Comparison of ENCODE assay signal across 9 cellular contexts in genomic region chr1:241532864-241533263, GRCh38. TPM values are rescaled to one million over a fixed set of nuclear protein-coding genes. Genes with fewer than 3 reads are reported as not detected.
DNase-seq lines count a peak whose midpoint lies in the region; ATAC-seq and TF ChIP-seq lines count a peak whose summit lies in the region.
"Had no signal": no experiment of that assay in that cellular context is flagged by ENCODE, and none has a peak within 500 bp of the region (broad histone marks: within the 10 kb centered on the region; RNA-seq: fewer than 3 reads in every experiment).

No MANE protein-coding gene starts in this region.

- H3K36me3 ChIP-seq in MM.1S (replicated peaks; ENCODE audit: insufficient read depth, low read length) (no peaks in the 10 kb centered on the region), GM23248 (ENCODE audit: low read depth) (no peaks in the 10 kb centered on the region), ovary (no peaks in the 10 kb centered on the region)

- H3K79me2 ChIP-seq in MM.1S (ENCODE audit: low read length) (no peaks in the 10 kb centered on the region), GM23248 (ENCODE audit: insufficient read depth) (no peaks in the 10 kb centered on the region)

- TF ChIP-seq EP300 in ovary (IDR thresholded peaks at IDR 0.05), result no peak

- H3K4me1 Mint-ChIP-seq in chondrocyte (ENCODE audit: low read depth), result peaks cover 14% of the 10 kb centered on the region

- intact Hi-C loops in ovary (cut with DNase I), result no loop called here

- ATAC-seq in GM19023 (IDR thresholded peaks at IDR 0.05; ENCODE audit: unreplicated experiment) (peak; percentile 67), HG02588 (IDR thresholded peaks at IDR 0.05; ENCODE audit: unreplicated experiment) (peak; percentile 63)

- peaks cover 25% of the 10 kb centered on the region for H3K27me3 Mint-ChIP-seq in chondrocyte (ENCODE audit: low read depth)

- no peak for TF ChIP-seq POLR2A in ovary (IDR thresholded peaks at IDR 0.05)

- H3K4me3 Mint-ChIP-seq in chondrocyte (ENCODE audit: unreplicated experiment), result no peak overlapping the region

- peak overlapping the region; percentile 77 for H3K27ac ChIP-seq in MM.1S (ENCODE audit: low read length)
- H3K27ac ChIP-seq in GM23248, result no peak overlapping the region
- H3K27ac ChIP-seq in ovary, result no peak overlapping the region

- H3F3A ChIP-seq in MM.1S (ENCODE audit: insufficient read depth, low read length) (peaks cover 32% of the 10 kb centered on the region), GM23248 (ENCODE audit: insufficient read depth) (no peaks in the 10 kb centered on the region)

- H3K4me1 ChIP-seq in MM.1S (ENCODE audit: low read length), result peaks cover 16% of the 10 kb centered on the region
- H3K4me1 ChIP-seq in GM23248 (ENCODE audit: insufficient read depth), result no peaks in the 10 kb centered on the region
- no peaks in the 10 kb centered on the region for H3K4me1 ChIP-seq in ovary (ENCODE audit: insufficient read depth)

- in situ Hi-C loops in GM23248 (cut with MboI), result loop anchor here (10.0 kb wide), 1 partner anchor 302 kb away; no protein-coding TSS in a partner anchor

- 88% methylated on average over 7 of the region's 7 CpGs for WGBS in GM23248 (ENCODE audit: low coverage in 1 of 2, low lambda C conversion rate in 2 of 2, missing lambda C conversion rate in 2 of 2), 2 experiments
- WGBS in ovary, 3 donors, result 72 to 78% (median 74%) methylated on average over 7 of the region's 7 CpGs

- H3K4me3 ChIP-seq in MM.1S (ENCODE audit: low read length) (peak overlapping the region; percentile 62), retinal pigment epithelial cell (ENCODE audit: low read length) (peak overlapping the region; percentile 13), GM23248 (no peak overlapping the region), ovary (no peak overlapping the region), foreskin fibroblast (ENCODE audit: low read depth in 1 of 2, low read length in 2 of 2) (no peak overlapping the region)

- H2AFZ ChIP-seq in MM.1S (ENCODE audit: low read length) (peak overlapping the region; percentile 71), GM23248 (no peak overlapping the region)

- H3K27me3 ChIP-seq in MM.1S (replicated peaks; ENCODE audit: insufficient read depth, low read length), result no peaks in the 10 kb centered on the region
- H3K27me3 ChIP-seq in GM23248 (replicated peaks; ENCODE audit: insufficient read depth), result no peaks in the 10 kb centered on the region
- no peaks in the 10 kb centered on the region for H3K27me3 ChIP-seq in ovary

- no peak for TF ChIP-seq CTCF in MM.1S (IDR thresholded peaks at IDR 0.05; ENCODE audit: low read length)
- no peak for TF ChIP-seq CTCF in retinal pigment epithelial cell (conservative IDR thresholded peaks at IDR 0.05; ENCODE audit: low read depth, low read length)
- no peak for TF ChIP-seq CTCF in chondrocyte (IDR thresholded peaks at IDR 0.05)
- no peak for TF ChIP-seq CTCF in ovary (IDR thresholded peaks at IDR 0.05)
- TF ChIP-seq CTCF in foreskin fibroblast (IDR thresholded peaks at IDR 0.05; ENCODE audit: low read depth, low read length), result no peak

- H4K20me1 ChIP-seq in MM.1S (ENCODE audit: insufficient read depth, low read length) (no peaks in the 10 kb centered on the region), GM23248 (ENCODE audit: insufficient read depth) (no peaks in the 10 kb centered on the region)

- no peaks in the 10 kb centered on the region for H3K9me2 ChIP-seq in MM.1S (replicated peaks; ENCODE audit: insufficient read depth, low read length)
- no peaks in the 10 kb centered on the region for H3K9me2 ChIP-seq in GM23248 (ENCODE audit: insufficient read depth)

- no peaks in the 10 kb centered on the region for H3K9me3 ChIP-seq in MM.1S (replicated peaks; ENCODE audit: insufficient read depth, low read length)
- no peaks in the 10 kb centered on the region for H3K9me3 ChIP-seq in GM23248 (ENCODE audit: low read depth)
- no peaks in the 10 kb centered on the region for H3K9me3 ChIP-seq in ovary

- peak; percentile 91 for DNase-seq in MM.1S
- DNase-seq in retinal pigment epithelial cell (ENCODE audit: low read depth), result no peak
- no peak for DNase-seq in GM23248
- DNase-seq in chondrocyte (ENCODE audit: low spot score), result no peak
- no peak for DNase-seq in ovary
- DNase-seq in foreskin fibroblast, result no peak
- DNase-seq: aorta had no signal

- H3K4me2 ChIP-seq in MM.1S (ENCODE audit: low read depth, low read length) (peak overlapping the region; percentile 81), GM23248 (ENCODE audit: unreplicated experiment) (no peak overlapping the region)

- peak overlapping the region; percentile 39 for H3K9ac ChIP-seq in MM.1S (ENCODE audit: low read length)
- H3K9ac ChIP-seq in GM23248, result no peak overlapping the region

- no peak overlapping the region for H3K27ac Mint-ChIP-seq in chondrocyte (ENCODE audit: unreplicated experiment)

- no peaks in the 10 kb centered on the region for H3K9me3 Mint-ChIP-seq in chondrocyte (ENCODE audit: low read depth)

- H3K36me3 Mint-ChIP-seq in chondrocyte (ENCODE audit: low read depth), result no peaks in the 10 kb centered on the region

RNA-seq across cellular contexts. Expression of gene KMO, which starts 0.7 kb away (rescaled TPM):
- total RNA-seq in GM23248 (2014; rRNA removed; shearing (Covaris generic)), result not detected in 2 replicates
- polyA plus RNA-seq in GM23248 (2016; fragmentation: Nextera tagmentation; extraction: Ambion mirVana), result not detected in 2 replicates
- not detected in 3 replicates for total RNA-seq in chondrocyte
- total RNA-seq in ovary, result 1 to 10 TPM in 1 of 7 donors, under 1 TPM in 5, not detected in 1; 0.12 to 2.0 (median 0.43) TPM
- under 1 TPM; 0.29 to 0.60 TPM for polyA plus RNA-seq in ovary

RNA-seq across cellular contexts. Expression of gene FH, which starts 13.3 kb away (rescaled TPM):
- total RNA-seq in GM23248 (2014; rRNA removed; shearing (Covaris generic)), result 63.1 and 87.3 TPM in 2 replicates
- 71.7 and 74.5 TPM in 2 replicates for polyA plus RNA-seq in GM23248 (2016; fragmentation: Nextera tagmentation; extraction: Ambion mirVana)
- total RNA-seq in chondrocyte, result 57.9 to 65.6 TPM (median 59.7 TPM) in 3 replicates
- total RNA-seq in ovary, result 10 to 100 TPM; 19.2 to 44.3 (median 40.5) TPM
- polyA plus RNA-seq in ovary, result 10 to 100 TPM; 25.5 to 64.4 TPM

Comparison
In these comparisons a context has a peak if more than half of its experiments do, and no peak if none do; other contexts are left out.
1. H3K4me3 ChIP-seq: peak in MM.1S (single experiment) and retinal pigment epithelial cell (single experiment); none in GM23248 (single experiment), ovary (single experiment) and foreskin fibroblast (0 of 2).